8 cellular contexts compared by ENCODE assay signal in genomic region chr20:62921119-62921687, GRCh38. TPM values are rescaled to one million over a fixed set of nuclear protein-coding genes. Genes with fewer than 3 reads are reported as not detected.
DNase-seq lines count a peak whose midpoint lies in the region; ATAC-seq, FAIRE-seq and TF ChIP-seq lines count a peak whose summit lies in the region.

No MANE protein-coding gene starts in this region.

- TF ChIP-seq CTCF in Caco-2 (IDR thresholded peaks at IDR 0.05; ENCODE audit: insufficient read depth in 1 of 2, low read depth in 1 of 2, low read length in 1 of 2, severe bottlenecking in 1 of 2, unreplicated experiment in 1 of 2) (peak; percentile 69 to 82), glutamatergic neuron (IDR thresholded peaks at IDR 0.05; ENCODE audit: partially characterized antibody, unreplicated experiment) (peak; percentile 80)

- no peaks in the 10 kb centered on the region for H3K9me3 ChIP-seq in Caco-2
- no peaks in the 10 kb centered on the region for H3K9me3 ChIP-seq in SJCRH30 (replicated peaks)
- H3K9me3 ChIP-seq in small intestine (ENCODE audit: control insufficient read depth, low read depth), result no peaks in the 10 kb centered on the region

- BruUV-seq in Caco-2 (replicated peaks; lab: Mats Ljungman, UMichigan), result no TSS peak

- no peak for FAIRE-seq in small intestine (lab: Jason Lieb, UNC)

- H3K27ac Mint-ChIP-seq in Caco-2 (ENCODE audit: unreplicated experiment) (peak overlapping the region; percentile 49), glutamatergic neuron (ENCODE audit: unreplicated experiment) (peak overlapping the region; percentile 70)

- DNase-seq in Caco-2, result peak; percentile 83 to 84
- DNase-seq in HT1080 (ENCODE audit: low read depth), result peak; percentile 47
- DNase-seq in SJCRH30, result peak; percentile 64 to 80
- DNase-seq in activated naive CD4-positive, alpha-beta T cell treated with Interleukin-2 at 50 U/mL for 16 hours, result peak; percentile 66
- peak; percentile 75 for DNase-seq in glutamatergic neuron
- peak; percentile 80 for DNase-seq in small intestine
- DNase-seq in amniotic stem cell (lab: John Stamatoyannopoulos, UW), result no peak

- no peaks in the 10 kb centered on the region for H3K27me3 Mint-ChIP-seq in Caco-2 (ENCODE audit: insufficient read depth, unreplicated experiment)
- H3K27me3 Mint-ChIP-seq in glutamatergic neuron (ENCODE audit: unreplicated experiment), result peaks cover 5% of the 10 kb centered on the region

- H3K4me1 ChIP-seq in Caco-2 (peaks cover 57% of the 10 kb centered on the region), SJCRH30 (peaks cover 15% of the 10 kb centered on the region), small intestine (ENCODE audit: control insufficient read depth in 2 of 2, insufficient read depth in 1 of 2, low read depth in 1 of 2, low read length in 1 of 2) (peaks cover 22 to 31% of the 10 kb centered on the region in 2 donors)

- no peak overlapping the region for H3K4me3 ChIP-seq in Caco-2 (ENCODE audit: low read depth, low read length)
- no peak overlapping the region for H3K4me3 ChIP-seq in SJCRH30
- H3K4me3 ChIP-seq in small intestine (ENCODE audit: low read depth in 1 of 2, low read length in 2 of 2), result no peak overlapping the region

- H3K4me3 Mint-ChIP-seq in Caco-2 (ENCODE audit: unreplicated experiment), result no peak overlapping the region
- peak overlapping the region; percentile 70 for H3K4me3 Mint-ChIP-seq in glutamatergic neuron (ENCODE audit: unreplicated experiment)

- ATAC-seq in GM21360 (IDR thresholded peaks at IDR 0.05; ENCODE audit: unreplicated experiment), result no peak

- CTCF ChIA-PET in Caco-2 (lab: Charles Lee), result interaction anchor here (1.2 to 1.7 kb wide), 2 partner anchors 13 to 18 kb away, joined by 4 to 6 read pairs; no protein-coding TSS in a partner anchor

- H3K9me3 Mint-ChIP-seq in Caco-2 (ENCODE audit: unreplicated experiment), result no peaks in the 10 kb centered on the region
- H3K9me3 Mint-ChIP-seq in glutamatergic neuron (ENCODE audit: unreplicated experiment), result peaks cover 8% of the 10 kb centered on the region

- H3K4me1 Mint-ChIP-seq in Caco-2 (ENCODE audit: low read depth, unreplicated experiment) (peaks cover 69% of the 10 kb centered on the region), glutamatergic neuron (ENCODE audit: low read depth, unreplicated experiment) (peaks cover 66% of the 10 kb centered on the region)

- H3K36me3 Mint-ChIP-seq in Caco-2 (ENCODE audit: insufficient read depth, unreplicated experiment) (peaks cover 56% of the 10 kb centered on the region), glutamatergic neuron (ENCODE audit: unreplicated experiment) (no peaks in the 10 kb centered on the region)

- H3K27ac ChIP-seq in SJCRH30 (no peak overlapping the region), small intestine (ENCODE audit: low read depth in 1 of 2, low read length in 1 of 2) (no peak overlapping the region)

- intact Hi-C loops in Caco-2 (cut with micrococcal nuclease; ENCODE audit: unreplicated experiment), result loop anchor here (1.0 kb wide), 1 partner anchor 21 kb away; no protein-coding TSS in a partner anchor

- H3K27me3 ChIP-seq in Caco-2 (replicated peaks; ENCODE audit: control insufficient read depth, insufficient read depth, low read length), result no peaks in the 10 kb centered on the region
- no peaks in the 10 kb centered on the region for H3K27me3 ChIP-seq in SJCRH30
- no peaks in the 10 kb centered on the region for H3K27me3 ChIP-seq in small intestine (ENCODE audit: control insufficient read depth in 2 of 2, insufficient read depth in 2 of 2, low read length in 2 of 2)

- POLR2A ChIA-PET in Caco-2 (lab: Charles Lee), result no interaction called here

- H3K36me3 ChIP-seq in Caco-2 (ENCODE audit: control insufficient read depth, insufficient read depth, low read length) (peaks cover 1% of the 10 kb centered on the region; the same call in 1 of the 2 replicates), SJCRH30 (no peaks in the 10 kb centered on the region), small intestine (ENCODE audit: control insufficient read depth in 2 of 2, insufficient read depth in 2 of 2, low read length in 2 of 2) (peaks cover 0 to 2% of the 10 kb centered on the region in 2 donors)

- 31 to 47% (median 37%) methylated on average over 8 of the region's 8 CpGs for WGBS in small intestine, 3 donors

RNA-seq across cellular contexts. Expression of gene DIDO1, which starts 5.1 kb away (rescaled TPM):
- total RNA-seq in Caco-2 (2022), result 120 and 122 TPM in 2 replicates
- 25.9 and 31.1 TPM in 2 replicates for total RNA-seq in HT1080 (2014; rRNA removed; shearing (Covaris generic))
- polyA plus RNA-seq in HT1080 (2015; cell fraction: cytosol; rRNA removed), result 17.1 and 20.8 TPM in 2 replicates
- polyA plus RNA-seq in HT1080 (2015; cell fraction: nucleus; rRNA removed), result 78.3 and 96.6 TPM in 2 replicates
- 98.5 and 108 TPM in 2 replicates for total RNA-seq in SJCRH30 (2014; rRNA removed; shearing (Covaris generic))
- total RNA-seq in glutamatergic neuron (ENCODE audit: unreplicated experiment), result 77.8 TPM
- 10 to 100 TPM; 11.6 to 19.2 (median 12.3) TPM for polyA plus RNA-seq in small intestine

RNA-seq across cellular contexts. Expression of gene GID8, which starts 16.7 kb away (rescaled TPM):
- total RNA-seq in Caco-2 (2022) (129 and 133 TPM in 2 replicates), glutamatergic neuron (ENCODE audit: unreplicated experiment) (57.8 TPM)
- total RNA-seq in HT1080 (2014; rRNA removed; shearing (Covaris generic)), result 20.1 and 29.2 TPM in 2 replicates
- 22.2 and 27.8 TPM in 2 replicates for polyA plus RNA-seq in HT1080 (2015; cell fraction: cytosol; rRNA removed)
- 20.5 and 23.2 TPM in 2 replicates for polyA plus RNA-seq in HT1080 (2015; cell fraction: nucleus; rRNA removed)
- 109 and 117 TPM in 2 replicates for total RNA-seq in SJCRH30 (2014; rRNA removed; shearing (Covaris generic))
- polyA plus RNA-seq in small intestine, result 10 to 100 TPM; 14.3 to 17.6 (median 16.5) TPM

RNA-seq across cellular contexts. Expression of gene SLC17A9, which starts 31.3 kb away (rescaled TPM):
- 64.7 and 77.4 TPM in 2 replicates for total RNA-seq in Caco-2 (2022)
- not detected in 2 replicates for total RNA-seq in HT1080 (2014; rRNA removed; shearing (Covaris generic))
- polyA plus RNA-seq in HT1080 (2015; cell fraction: cytosol; rRNA removed), result 0.09 and 0.29 TPM in 2 replicates
- 1.1 and 1.3 TPM in 2 replicates for polyA plus RNA-seq in HT1080 (2015; cell fraction: nucleus; rRNA removed)
- 1.1 and 2.1 TPM in 2 replicates for total RNA-seq in SJCRH30 (2014; rRNA removed; shearing (Covaris generic))
- 1.8 TPM for total RNA-seq in glutamatergic neuron (ENCODE audit: unreplicated experiment)
- 1 to 10 TPM in 2 of 3 donors, under 1 TPM in 1; 0.22 to 2.0 (median 1.6) TPM for polyA plus RNA-seq in small intestine

RNA-seq across cellular contexts. Expression of gene TCFL5, which starts 59.6 kb away (rescaled TPM):
- total RNA-seq in Caco-2 (2022) (14.6 and 15.1 TPM in 2 replicates), glutamatergic neuron (ENCODE audit: unreplicated experiment) (12.6 TPM)
- 9.6 and 14.3 TPM in 2 replicates for total RNA-seq in HT1080 (2014; rRNA removed; shearing (Covaris generic))
- 13.9 and 16.3 TPM in 2 replicates for polyA plus RNA-seq in HT1080 (2015; cell fraction: cytosol; rRNA removed)
- 10.1 and 12.6 TPM in 2 replicates for polyA plus RNA-seq in HT1080 (2015; cell fraction: nucleus; rRNA removed)
- 19.9 and 21.2 TPM in 2 replicates for total RNA-seq in SJCRH30 (2014; rRNA removed; shearing (Covaris generic))
- 1 to 10 TPM; 4.5 to 5.7 (median 4.7) TPM for polyA plus RNA-seq in small intestine

Comparison
In these comparisons a context has a peak if more than half of its experiments do, and no peak if none do; other contexts are left out.
1. RNA of gene SLC17A9, which starts 31.3 kb away (total RNA-seq): 64.7 to 77.4 TPM in Caco-2; 1.1 to 2.1 TPM in SJCRH30, 1.8 TPM in glutamatergic neuron (single experiment) and not detected in HT1080; every median in the first group is over 10 times any median in the second.